7 cellular contexts compared by ENCODE assay signal in genomic region chr1:103514920-103515503, GRCh38. TPM values are rescaled to one million over a fixed set of nuclear protein-coding genes. Genes with fewer than 3 reads are reported as not detected.
DNase-seq lines count a peak whose midpoint lies in the region; ATAC-seq, FAIRE-seq and TF ChIP-seq lines count a peak whose summit lies in the region.

No MANE protein-coding gene starts in this region.

- H4K20me1 ChIP-seq in astrocyte (ENCODE audit: insufficient read depth, low read length), result no peaks in the 10 kb centered on the region

- TF ChIP-seq POLR2A in testis (IDR thresholded peaks at IDR 0.05), result no peak

- H3K9me3 Mint-ChIP-seq in astrocyte (ENCODE audit: unreplicated experiment), result peaks cover 17% of the 10 kb centered on the region

- TF ChIP-seq CTCF in astrocyte (IDR thresholded peaks at IDR 0.05; ENCODE audit: insufficient read depth, low read depth, low read length) (peak; percentile 83), testis (IDR thresholded peaks at IDR 0.05) (peak; percentile 31 to 67 (median 66))

- peaks cover 20% of the 10 kb centered on the region for H3K4me1 ChIP-seq in astrocyte (ENCODE audit: insufficient read depth, low read length)
- no peaks in the 10 kb centered on the region for H3K4me1 ChIP-seq in testis

- no peak overlapping the region for H3K4me3 Mint-ChIP-seq in astrocyte (ENCODE audit: unreplicated experiment)

- H3K4me2 ChIP-seq in astrocyte (ENCODE audit: low read length), result no peak overlapping the region

- H3K27ac Mint-ChIP-seq in astrocyte (ENCODE audit: unreplicated experiment), result no peak overlapping the region

- H3K4me3 ChIP-seq in astrocyte (ENCODE audit: insufficient read depth, low read depth, low read length) (no peak overlapping the region), testis (no peak overlapping the region)

- no peaks in the 10 kb centered on the region for H3K79me2 ChIP-seq in astrocyte (ENCODE audit: insufficient read depth, low read length)

- H3K27ac ChIP-seq in astrocyte (ENCODE audit: low read depth, low read length), result no peak overlapping the region
- H3K27ac ChIP-seq in testis, result no peak overlapping the region

- no peak overlapping the region for H3K9ac ChIP-seq in astrocyte (ENCODE audit: low read length)

- no peak overlapping the region for H2AFZ ChIP-seq in astrocyte (ENCODE audit: low read depth, low read length)

- DNase-seq in ELR (ENCODE audit: low read depth), result peak; percentile 67
- peak; percentile 4 to 49 for DNase-seq in NCI-H524 (lab: John Stamatoyannopoulos, UW)
- peak; percentile 20 for DNase-seq in astrocyte (ENCODE audit: low read depth)
- DNase-seq in testis, result peak; percentile 17

- intact Hi-C loops in testis (cut with DNase I; ENCODE audit: low total_unique reads), result loop anchor here (10.0 kb wide), 1 partner anchor 410 kb away; the partner anchor contains the start of gene COL11A1

- no peaks in the 10 kb centered on the region for H3K36me3 ChIP-seq in astrocyte (ENCODE audit: insufficient read depth, low read length)
- H3K36me3 ChIP-seq in testis (ENCODE audit: low read depth, missing control alignments), result no peaks in the 10 kb centered on the region

- H3K36me3 Mint-ChIP-seq in astrocyte (ENCODE audit: low read depth, unreplicated experiment), result peaks cover 13% of the 10 kb centered on the region

- 36 to 41% methylated on average over 1 of the region's 1 CpG for WGBS in testis, 2 donors

- H3K9me3 ChIP-seq in astrocyte (ENCODE audit: insufficient read depth, low read depth, low read length) (no peaks in the 10 kb centered on the region), testis (no peaks in the 10 kb centered on the region)

- peak; percentile 71 for FAIRE-seq in astrocyte (lab: Jason Lieb, UNC)
- FAIRE-seq in islet of Langerhans (lab: Jason Lieb, UNC), result peak; percentile 90

- ATAC-seq in GM19397 (IDR thresholded peaks at IDR 0.05; ENCODE audit: unreplicated experiment) (peak; percentile 59), HG03196 (IDR thresholded peaks at IDR 0.05; ENCODE audit: unreplicated experiment) (peak; percentile 70)

- peaks cover 8% of the 10 kb centered on the region for H3K4me1 Mint-ChIP-seq in astrocyte (ENCODE audit: low read depth, unreplicated experiment)

- H3K27me3 ChIP-seq in astrocyte (ENCODE audit: insufficient read depth, low read length), result no peaks in the 10 kb centered on the region
- no peaks in the 10 kb centered on the region for H3K27me3 ChIP-seq in testis

- no peaks in the 10 kb centered on the region for H3K27me3 Mint-ChIP-seq in astrocyte (ENCODE audit: low read depth, unreplicated experiment)

RNA-seq across cellular contexts. Expression of gene RNPC3, which starts 10.5 kb away (rescaled TPM):
- total RNA-seq in astrocyte, result 11.3 and 12.7 TPM in 2 replicates
- 10 to 100 TPM; 48.6 to 62.0 TPM for total RNA-seq in testis
- polyA plus RNA-seq in testis (ENCODE audit: insufficient read depth, low read depth, low replicate concordance), result 18.7 TPM

RNA-seq across cellular contexts. Expression of gene AMY2B, which starts 56.4 kb away (rescaled TPM):
- total RNA-seq in astrocyte (1.7 and 2.1 TPM in 2 replicates), testis (10 to 100 TPM; 16.0 to 19.4 TPM)
- 6.6 TPM for polyA plus RNA-seq in testis (ENCODE audit: insufficient read depth, low read depth, low replicate concordance)

Comparison
In these comparisons a context has a peak if more than half of its experiments do, and no peak if none do; other contexts are left out.
1. DNase-seq: peak in every context shown above with its lines; median percentile 67 in ELR; 26 in NCI-H524; 20 in astrocyte; 17 in testis.